Comparison of ENCODE assay signal across 8 cellular contexts in genomic region chr1:150696590-150696989, GRCh38. TPM values are rescaled to one million over a fixed set of nuclear protein-coding genes. Genes with fewer than 3 reads are reported as not detected.
DNase-seq lines count a peak whose midpoint lies in the region; ATAC-seq and TF ChIP-seq lines count a peak whose summit lies in the region.

No MANE protein-coding gene starts in this region.

- H3K4me3 ChIP-seq in WERI-Rb-1 (ENCODE audit: low read depth, low read length), result peak overlapping the region; percentile 63
- H3K4me3 ChIP-seq in right cardiac atrium (ENCODE audit: low read length), result peak overlapping the region; percentile 100
- peak overlapping the region; percentile 44 to 68 (median 59) for H3K4me3 ChIP-seq in skin epidermis

- no peak for DNase-seq in activated CD4-positive, alpha-beta T cell treated with anti-CD3 and anti-CD28 coated beads, Interleukin-2, amount 10 ng/mL, durations not matched to agents 7 days and 5 days
- no peak for DNase-seq in activated CD4-positive, alpha-beta T cell treated with anti-CD3 and anti-CD28 coated beads for 1 hour
- DNase-seq in WERI-Rb-1 (no peak), right cardiac atrium (no peak), hippocampal formation (lab: John Stamatoyannopoulos, UW) (no peak), pons (ENCODE audit: low spot score) (no peak)

- peak overlapping the region; percentile 93 for H3K4me3 Mint-ChIP-seq in activated CD4-positive, alpha-beta T cell treated with anti-CD3 and anti-CD28 coated beads, Interleukin-2, amount 10 ng/mL, durations not matched to agents 7 days and 5 days

- H3K4me1 ChIP-seq in right cardiac atrium (ENCODE audit: control insufficient read depth, insufficient read depth, low read length), result no peaks in the 10 kb centered on the region

- H3K27ac Mint-ChIP-seq in activated CD4-positive, alpha-beta T cell treated with anti-CD3 and anti-CD28 coated beads, Interleukin-2, amount 10 ng/mL, durations not matched to agents 7 days and 5 days, result peak overlapping the region; percentile 86

- H3K27me3 ChIP-seq in WERI-Rb-1 (ENCODE audit: insufficient read depth, low read depth, severe bottlenecking), result no peaks in the 10 kb centered on the region
- no peaks in the 10 kb centered on the region for H3K27me3 ChIP-seq in right cardiac atrium (ENCODE audit: control insufficient read depth, insufficient read depth)

- H3K27ac ChIP-seq in WERI-Rb-1 (peak overlapping the region; percentile 68), right cardiac atrium (ENCODE audit: low read length) (peak overlapping the region; percentile 95), skin epidermis (peak overlapping the region in 17 of 21 experiments; percentile 44 to 80 (median 65))

- H3K9me3 ChIP-seq in WERI-Rb-1 (ENCODE audit: severe bottlenecking) (no peaks in the 10 kb centered on the region), right cardiac atrium (ENCODE audit: control insufficient read depth, low read length) (no peaks in the 10 kb centered on the region)

- H3K36me3 ChIP-seq in WERI-Rb-1, result peaks cover 32% of the 10 kb centered on the region

- peaks cover 3% of the 10 kb centered on the region for H3K27me3 Mint-ChIP-seq in activated CD4-positive, alpha-beta T cell treated with anti-CD3 and anti-CD28 coated beads, Interleukin-2, amount 10 ng/mL, durations not matched to agents 7 days and 5 days

- POLR2A ChIA-PET in activated CD4-positive, alpha-beta T cell treated with anti-CD3 and anti-CD28 coated beads, Interleukin-2, amount 10 ng/mL, durations not matched to agents 7 days and 5 days (lab: Charles Lee), result interaction anchor here (0.5 to 1.0 kb wide), 2 partner anchors 12 to 15 kb away, joined by 3 read pairs; no protein-coding TSS in a partner anchor

- ATAC-seq in right cardiac atrium, result peak in 1 of 2 donors; percentile 27
- ATAC-seq in HG02571 (IDR thresholded peaks at IDR 0.05; ENCODE audit: unreplicated experiment), result no peak

- peaks cover 18% of the 10 kb centered on the region for H3K36me3 Mint-ChIP-seq in activated CD4-positive, alpha-beta T cell treated with anti-CD3 and anti-CD28 coated beads, Interleukin-2, amount 10 ng/mL, durations not matched to agents 7 days and 5 days (ENCODE audit: low read depth)

- no peaks in the 10 kb centered on the region for H3K9me3 Mint-ChIP-seq in activated CD4-positive, alpha-beta T cell treated with anti-CD3 and anti-CD28 coated beads, Interleukin-2, amount 10 ng/mL, durations not matched to agents 7 days and 5 days

- H3K4me1 Mint-ChIP-seq in activated CD4-positive, alpha-beta T cell treated with anti-CD3 and anti-CD28 coated beads, Interleukin-2, amount 10 ng/mL, durations not matched to agents 7 days and 5 days, result peaks cover 26% of the 10 kb centered on the region

- intact Hi-C loops in right cardiac atrium (cut with DNase I), result no loop called here

- no peak for TF ChIP-seq CTCF in WERI-Rb-1 (IDR thresholded peaks at IDR 0.05; ENCODE audit: low read depth, low read length)

- under 1% methylated on average over 6 of the region's 6 CpGs for WGBS in right cardiac atrium

- CTCF ChIA-PET in activated CD4-positive, alpha-beta T cell treated with anti-CD3 and anti-CD28 coated beads, Interleukin-2, amount 10 ng/mL, durations not matched to agents 7 days and 5 days (lab: Charles Lee), result interaction anchor here (0.7 to 1.6 kb wide), 9 partner anchors 9 to 225 kb away, joined by 3 to 5 read pairs (median 3); no protein-coding TSS in a partner anchor

RNA-seq across cellular contexts. Expression of gene GOLPH3L, which starts 0.4 kb away (rescaled TPM):
- 10 to 100 TPM; 24.0 to 27.1 TPM for total RNA-seq in activated CD4-positive, alpha-beta T cell treated with anti-CD3 and anti-CD28 coated beads, Interleukin-2, amount 10 ng/mL, durations not matched to agents 7 days and 5 days
- total RNA-seq in right cardiac atrium, result 10 to 100 TPM; 14.8 to 21.7 (median 19.1) TPM
- 11.4 TPM for polyA plus RNA-seq in right cardiac atrium

RNA-seq across cellular contexts. Expression of gene HORMAD1, which starts 24.1 kb away (rescaled TPM):
- total RNA-seq in activated CD4-positive, alpha-beta T cell treated with anti-CD3 and anti-CD28 coated beads, Interleukin-2, amount 10 ng/mL, durations not matched to agents 7 days and 5 days, result under 1 TPM; 0.37 to 0.40 TPM
- total RNA-seq in right cardiac atrium, result under 1 TPM; 0.26 to 0.64 (median 0.54) TPM
- polyA plus RNA-seq in right cardiac atrium, result not detected
